In genomic region chr15:78420766-78421165, GRCh38 we compare ENCODE assay signal across 18 cellular contexts. TPM values are rescaled to one million over a fixed set of nuclear protein-coding genes. Genes with fewer than 3 reads are reported as not detected.
DNase-seq lines count a peak whose midpoint lies in the region; ATAC-seq and TF ChIP-seq lines count a peak whose summit lies in the region.
"Had no signal": no experiment of that assay in that cellular context is flagged by ENCODE, and none has a peak within 500 bp of the region (broad histone marks: within the 10 kb centered on the region; RNA-seq: fewer than 3 reads in every experiment).

No MANE protein-coding gene starts in this region.

- peaks cover 6% of the 10 kb centered on the region; the same call in 1 of the 2 replicates for H3F3A ChIP-seq in GM23248 (ENCODE audit: insufficient read depth)

- peaks cover 20% of the 10 kb centered on the region for H3K4me1 Mint-ChIP-seq in activated T-helper 2 cell treated with anti-CD3 and anti-CD28 coated beads, Interferon-gamma antibody, Interleukin-2, Interleukin-4, amounts not matched to agents 10 μg/mL and 5 μg/mL and 100 μg/mL, durations not matched to agents 14 hours and 24 hours and 36 hours (ENCODE audit: low read depth)

- no peak overlapping the region for H3K27ac ChIP-seq in GM23248
- H3K27ac ChIP-seq in coronary artery, result no peak overlapping the region
- H3K27ac ChIP-seq in mesenchymal stem cell (ENCODE audit: low read length, poor library complexity, severe bottlenecking), result no peak overlapping the region
- H3K27ac ChIP-seq in vagina, result peak overlapping the region; percentile 56
- H3K27ac ChIP-seq: BLaER1 had no signal

- no peak for ATAC-seq in HG02798 (IDR thresholded peaks at IDR 0.05; ENCODE audit: poor library complexity, unreplicated experiment)
- no peak for ATAC-seq in stimulated activated naive CD8-positive, alpha-beta T cell treated with anti-CD3 and anti-CD28 coated beads, Interleukin-15, Interleukin-2, amounts not matched to agents 100 U/mL and 50 U/mL, for 24 hours
- ATAC-seq: GM12878 had no signal

- H3K27me3 Mint-ChIP-seq in activated T-helper 2 cell treated with anti-CD3 and anti-CD28 coated beads, Interferon-gamma antibody, Interleukin-2, Interleukin-4, amounts not matched to agents 10 μg/mL and 5 μg/mL and 100 μg/mL, durations not matched to agents 14 hours and 24 hours and 36 hours (ENCODE audit: low read depth), result peaks cover 12% of the 10 kb centered on the region

- H3K9me3 ChIP-seq in GM23248 (ENCODE audit: low read depth) (no peaks in the 10 kb centered on the region), mesenchymal stem cell (ENCODE audit: control insufficient read depth, low read length) (no peaks in the 10 kb centered on the region), vagina (no peaks in the 10 kb centered on the region)
- H3K9me3 ChIP-seq: BLaER1, HAP-1 had no signal

- H3K9ac ChIP-seq in GM23248, result no peak overlapping the region
- peak overlapping the region; percentile 51 for H3K9ac ChIP-seq in mesenchymal stem cell (ENCODE audit: low read length)
- H3K9ac ChIP-seq: BLaER1 had no signal

- intact Hi-C loops in vagina (cut with DNase I), result loop anchor here (10.0 kb wide), 2 partner anchors 106 to 286 kb away; partner anchors contain the start of gene CIB2
- intact Hi-C loops in activated T-helper 2 cell treated with anti-CD3 and anti-CD28 coated beads, Interferon-gamma antibody, Interleukin-2, Interleukin-4, amounts not matched to agents 10 μg/mL and 5 μg/mL and 100 μg/mL, durations not matched to agents 14 hours and 24 hours and 36 hours (cut with micrococcal nuclease), result no loop called here

- H2AK5ac ChIP-seq in mesenchymal stem cell (ENCODE audit: low read length, severe bottlenecking), result no peak overlapping the region

- TF ChIP-seq CTCF in coronary artery (IDR thresholded peaks at IDR 0.05) (no peak), vagina (IDR thresholded peaks at IDR 0.05) (no peak)

- H3K79me1 ChIP-seq in mesenchymal stem cell (replicated peaks; ENCODE audit: low read length, poor library complexity, severe bottlenecking), result no peaks in the 10 kb centered on the region

- H3K27me3 ChIP-seq in GM23248 (replicated peaks; ENCODE audit: insufficient read depth), result peaks cover 33% of the 10 kb centered on the region; the same call in 1 of the 2 replicates
- peaks cover 18 to 27% of the 10 kb centered on the region in 2 experiments for H3K27me3 ChIP-seq in mesenchymal stem cell (ENCODE audit: control insufficient read depth in 1 of 2, insufficient read depth in 1 of 2, low read length in 2 of 2)
- no peaks in the 10 kb centered on the region for H3K27me3 ChIP-seq in vagina
- H3K27me3 ChIP-seq: BLaER1 had no signal

- H3K18ac ChIP-seq in mesenchymal stem cell (ENCODE audit: low read depth in 1 of 2, low read length in 2 of 2), result no peak overlapping the region

- H2BK15ac ChIP-seq in mesenchymal stem cell (ENCODE audit: low read depth, poor library complexity, severe bottlenecking), result no peak overlapping the region

- H3K4me1 ChIP-seq in GM23248 (ENCODE audit: insufficient read depth), result peaks cover 9% of the 10 kb centered on the region
- H3K4me1 ChIP-seq in mesenchymal stem cell (ENCODE audit: control insufficient read depth, insufficient read depth, low read depth, low read length), result peaks cover 5% of the 10 kb centered on the region
- H3K4me1 ChIP-seq in vagina, result peaks cover 8% of the 10 kb centered on the region

- TF ChIP-seq POLR2A in vagina (IDR thresholded peaks at IDR 0.05), result no peak

- H4K91ac ChIP-seq in mesenchymal stem cell (ENCODE audit: low read length), result no peak overlapping the region

- peak overlapping the region in 1 of 2 experiments; percentile 60 for H3K4ac ChIP-seq in mesenchymal stem cell (ENCODE audit: low read depth in 1 of 2, low read length in 2 of 2)

- H2AFZ ChIP-seq in GM23248, result no peak overlapping the region
- no peak overlapping the region for H2AFZ ChIP-seq in mesenchymal stem cell (ENCODE audit: low read depth, low read length)

- H3K4me2 ChIP-seq in GM23248 (ENCODE audit: unreplicated experiment), result peak overlapping the region; percentile 17
- no peak overlapping the region for H3K4me2 ChIP-seq in mesenchymal stem cell (ENCODE audit: low read length, poor library complexity, severe bottlenecking)
- H3K4me2 ChIP-seq: BLaER1 had no signal

- H2BK12ac ChIP-seq in mesenchymal stem cell (ENCODE audit: low read length in 2 of 2), result no peak overlapping the region

- no peaks in the 10 kb centered on the region for H3K36me3 Mint-ChIP-seq in activated T-helper 2 cell treated with anti-CD3 and anti-CD28 coated beads, Interferon-gamma antibody, Interleukin-2, Interleukin-4, amounts not matched to agents 10 μg/mL and 5 μg/mL and 100 μg/mL, durations not matched to agents 14 hours and 24 hours and 36 hours (ENCODE audit: low read depth)
- H3K36me3 Mint-ChIP-seq: CD14-positive monocyte; CD4-positive, alpha-beta memory T cell had no signal

- H3K36me3 ChIP-seq in GM23248 (ENCODE audit: low read depth) (no peaks in the 10 kb centered on the region), mesenchymal stem cell (ENCODE audit: control insufficient read depth in 1 of 2, insufficient read depth in 2 of 2, low read depth in 1 of 2, low read length in 2 of 2) (no peaks in the 10 kb centered on the region), vagina (no peaks in the 10 kb centered on the region)
- H3K36me3 ChIP-seq: BLaER1, HAP-1 had no signal

- in situ Hi-C loops in GM23248 (cut with MboI), result no loop called here

- H4K8ac ChIP-seq in mesenchymal stem cell (ENCODE audit: low read length), result no peak overlapping the region

- H3K14ac ChIP-seq in mesenchymal stem cell (ENCODE audit: low read length in 2 of 2), result no peak overlapping the region

- no peaks in the 10 kb centered on the region for H4K20me1 ChIP-seq in GM23248 (ENCODE audit: insufficient read depth)
- H4K20me1 ChIP-seq: BLaER1 had no signal

- no peaks in the 10 kb centered on the region for H3K79me2 ChIP-seq in GM23248 (ENCODE audit: insufficient read depth)

- no peak overlapping the region for H3K4me3 Mint-ChIP-seq in activated T-helper 2 cell treated with anti-CD3 and anti-CD28 coated beads, Interferon-gamma antibody, Interleukin-2, Interleukin-4, amounts not matched to agents 10 μg/mL and 5 μg/mL and 100 μg/mL, durations not matched to agents 14 hours and 24 hours and 36 hours (ENCODE audit: low read depth)
- H3K4me3 Mint-ChIP-seq: CD14-positive monocyte; CD4-positive, alpha-beta memory T cell had no signal

- no peaks in the 10 kb centered on the region for H3K9me2 ChIP-seq in GM23248 (ENCODE audit: insufficient read depth)

- H3K27ac Mint-ChIP-seq in activated T-helper 2 cell treated with anti-CD3 and anti-CD28 coated beads, Interferon-gamma antibody, Interleukin-2, Interleukin-4, amounts not matched to agents 10 μg/mL and 5 μg/mL and 100 μg/mL, durations not matched to agents 14 hours and 24 hours and 36 hours, result no peak overlapping the region

- H3K4me3 ChIP-seq in GM23248, result no peak overlapping the region
- H3K4me3 ChIP-seq in coronary artery, result no peak overlapping the region
- H3K4me3 ChIP-seq in mesenchymal stem cell (ENCODE audit: insufficient read depth in 1 of 2, low read depth in 1 of 2, low read length in 2 of 2), result peak overlapping the region in 1 of 2 experiments; percentile 55
- no peak overlapping the region for H3K4me3 ChIP-seq in vagina
- H3K4me3 ChIP-seq: BLaER1, GM12878, HAP-1 had no signal

- H2BK120ac ChIP-seq in mesenchymal stem cell (ENCODE audit: low read depth, low read length), result no peak overlapping the region

- no peak overlapping the region for H2BK5ac ChIP-seq in mesenchymal stem cell (ENCODE audit: low read depth, low read length, poor library complexity, severe bottlenecking)

- WGBS in GM23248 (ENCODE audit: low coverage in 1 of 2, low lambda C conversion rate in 2 of 2, missing lambda C conversion rate in 2 of 2), 2 experiments, result 15 to 22% methylated on average over 8 of the region's 8 CpGs
- WGBS in mesenchymal stem cell, result 82% methylated on average over 8 of the region's 8 CpGs

- no peak overlapping the region for H3K23ac ChIP-seq in mesenchymal stem cell (ENCODE audit: low read length in 2 of 2)

- no peaks in the 10 kb centered on the region for H3K9me3 Mint-ChIP-seq in activated T-helper 2 cell treated with anti-CD3 and anti-CD28 coated beads, Interferon-gamma antibody, Interleukin-2, Interleukin-4, amounts not matched to agents 10 μg/mL and 5 μg/mL and 100 μg/mL, durations not matched to agents 14 hours and 24 hours and 36 hours

- no peak for DNase-seq in GM23248
- peak; percentile 46 for DNase-seq in coronary artery (ENCODE audit: low spot score)
- DNase-seq in mesenchymal stem cell, result no peak
- no peak for DNase-seq in vagina (ENCODE audit: extremely low spot score in 2 of 2)
- DNase-seq in activated T-helper 2 cell treated with anti-CD3 and anti-CD28 coated beads, Interferon-gamma antibody, Interleukin-2, Interleukin-4, amounts not matched to agents 10 μg/mL and 5 μg/mL and 100 μg/mL, durations not matched to agents 14 hours and 24 hours and 36 hours (ENCODE audit: low spot score), result no peak
- DNase-seq in stimulated activated naive CD8-positive, alpha-beta T cell treated with anti-CD3 and anti-CD28 coated beads, Interleukin-15, Interleukin-2, amounts not matched to agents 100 U/mL and 50 U/mL, for 24 hours, result no peak
- DNase-seq: 8988T; Calu3; CD4-positive, alpha-beta memory T cell; DMS 273 treated with DMSO at 0.1 percent for 48 hours; DMS53; DND-41; IMR-90 had no signal

RNA-seq across cellular contexts. Expression of gene IREB2, which starts 17.2 kb away (rescaled TPM):
- total RNA-seq in GM23248 (2014; rRNA removed; shearing (Covaris generic)), result 12.9 and 18.0 TPM in 2 replicates
- 11.8 and 13.1 TPM in 2 replicates for polyA plus RNA-seq in GM23248 (2016; fragmentation: Nextera tagmentation; extraction: Ambion mirVana)
- 22.3 TPM for polyA plus RNA-seq in mesenchymal stem cell (2013, experiment 1 of 2)
- polyA plus RNA-seq in mesenchymal stem cell (2013, experiment 2 of 2), result 21.7 TPM
- total RNA-seq in vagina, result 40.8 TPM
- 97.8 and 101 TPM in 2 replicates for total RNA-seq in activated T-helper 2 cell treated with anti-CD3 and anti-CD28 coated beads, Interferon-gamma antibody, Interleukin-2, Interleukin-4, amounts not matched to agents 10 μg/mL and 5 μg/mL and 100 μg/mL, durations not matched to agents 14 hours and 24 hours and 36 hours
